ENCODE assay signal across 8 cellular contexts in genomic region chr16:23452221-23452571, GRCh38. TPM values are rescaled to one million over a fixed set of nuclear protein-coding genes. Genes with fewer than 3 reads are reported as not detected.
A peak's percentile ranks its signal among the peaks of the same experiment; 100 is the strongest.
DNase-seq lines count a peak whose midpoint lies in the region; ATAC-seq and TF ChIP-seq lines count a peak whose summit lies in the region.

No MANE protein-coding gene starts in this region.

- ATAC-seq in DND-41 (ENCODE audit: insufficient read depth, low read depth), result no peak; the same call in 2 of the 3 replicates
- no peak for ATAC-seq in GM18867 (IDR thresholded peaks at IDR 0.05; ENCODE audit: unreplicated experiment)
- ATAC-seq in HG03108 (IDR thresholded peaks at IDR 0.05; ENCODE audit: unreplicated experiment), result no peak
- no peak for ATAC-seq in HG03439 (IDR thresholded peaks at IDR 0.05; ENCODE audit: unreplicated experiment)

- peak overlapping the region; percentile 80 for H3K9ac ChIP-seq in DND-41 (ENCODE audit: low read depth, low read length)

- peak overlapping the region; percentile 85; the same call in 1 of the 2 replicates for H3K27ac ChIP-seq in DND-41 (ENCODE audit: low read length)
- H3K27ac ChIP-seq in esophagus (ENCODE audit: low read depth in 2 of 2, low read length in 1 of 2), result peak overlapping the region in 1 of 2 donors; percentile 82
- peak overlapping the region in 1 of 2 donors; percentile 53 for H3K27ac ChIP-seq in ovary

- TF ChIP-seq CTCF in DND-41 (IDR thresholded peaks at IDR 0.05; ENCODE audit: borderline replicate concordance, extremely low read depth, low read length, poor library complexity, severe bottlenecking) (no peak), ovary (IDR thresholded peaks at IDR 0.05) (no peak)

- H3K36me3 ChIP-seq in DND-41 (ENCODE audit: insufficient read depth, low read length), result no peaks in the 10 kb centered on the region; the same call in 1 of the 2 replicates
- H3K36me3 ChIP-seq in esophagus (ENCODE audit: control insufficient read depth in 2 of 2, insufficient read depth in 2 of 2, low read length in 1 of 2), result no peaks in the 10 kb centered on the region
- no peaks in the 10 kb centered on the region for H3K36me3 ChIP-seq in ovary

- peaks cover 34% of the 10 kb centered on the region for H3K79me2 ChIP-seq in DND-41 (ENCODE audit: insufficient read depth, low read length)

- DNase-seq in DND-41 (no peak), RPMI8226 (peak; percentile 11), ovary (no peak), foreskin melanocyte (no peak)

- H4K20me1 ChIP-seq in DND-41 (ENCODE audit: insufficient read depth, low read length), result no peaks in the 10 kb centered on the region

- H3K4me1 ChIP-seq in DND-41 (ENCODE audit: insufficient read depth, low read length) (peaks cover 33% of the 10 kb centered on the region), esophagus (ENCODE audit: control insufficient read depth in 2 of 2, insufficient read depth in 2 of 2, low read length in 1 of 2) (peaks cover 2 to 6% of the 10 kb centered on the region in 2 donors), ovary (ENCODE audit: insufficient read depth) (peaks cover 6% of the 10 kb centered on the region)

- H3K4me3 ChIP-seq in DND-41 (ENCODE audit: low read depth in 1 of 2, low read length in 2 of 2) (peak overlapping the region; percentile 72 to 75), esophagus (ENCODE audit: low read depth in 1 of 2, low read length in 2 of 2) (peak overlapping the region; percentile 84 to 92), ovary (peak overlapping the region; percentile 73)

- no peak for TF ChIP-seq EP300 in ovary (IDR thresholded peaks at IDR 0.05)

- intact Hi-C loops in ovary (cut with DNase I), result no loop called here

- H3K27me3 ChIP-seq in DND-41 (ENCODE audit: insufficient read depth, low read length, poor library complexity), result no peaks in the 10 kb centered on the region
- no peaks in the 10 kb centered on the region for H3K27me3 ChIP-seq in esophagus (ENCODE audit: control insufficient read depth in 1 of 2, insufficient read depth in 2 of 2, low read length in 2 of 2)
- H3K27me3 ChIP-seq in ovary, result no peaks in the 10 kb centered on the region

- peak overlapping the region; percentile 82 for H2AFZ ChIP-seq in DND-41 (ENCODE audit: low read depth, low read length)

- peak overlapping the region; percentile 93 for H3K4me2 ChIP-seq in DND-41 (ENCODE audit: insufficient read depth, low read length)

- WGBS in esophagus, 2 donors, result 3 to 7% methylated on average over 10 of the region's 10 CpGs
- 2 to 3% (median 2%) methylated on average over 10 of the region's 10 CpGs for WGBS in ovary, 3 donors

- TF ChIP-seq POLR2A in ovary (IDR thresholded peaks at IDR 0.05), result no peak

- no peaks in the 10 kb centered on the region for H3K9me3 ChIP-seq in DND-41 (ENCODE audit: insufficient read depth, low read length, severe bottlenecking)
- H3K9me3 ChIP-seq in esophagus (ENCODE audit: control insufficient read depth in 2 of 2, insufficient read depth in 1 of 2, low read depth in 1 of 2, low read length in 1 of 2), result no peaks in the 10 kb centered on the region
- H3K9me3 ChIP-seq in ovary, result no peaks in the 10 kb centered on the region

RNA-seq across cellular contexts. Expression of gene COG7, which starts 0.8 kb away (rescaled TPM):
- 10 to 100 TPM; 14.2 to 21.2 TPM for polyA plus RNA-seq in esophagus
- 10 to 100 TPM; 16.5 to 21.5 (median 19.3) TPM for total RNA-seq in ovary
- polyA plus RNA-seq in ovary, result 10 to 100 TPM; 13.8 to 15.1 TPM

RNA-seq across cellular contexts. Expression of gene GGA2, which starts 58.1 kb away (rescaled TPM):
- 10 to 100 TPM; 12.6 to 15.9 TPM for polyA plus RNA-seq in esophagus
- total RNA-seq in ovary, result 100 to 1,000 TPM in 1 of 7 donors, 10 to 100 TPM in 6; 27.1 to 111 (median 83.3) TPM
- 100 to 1,000 TPM in 1 of 2 donors, 10 to 100 TPM in 1; 36.3 to 141 TPM for polyA plus RNA-seq in ovary
